ENCODE assay signal across 9 cellular contexts in the genomic region with DNA sequence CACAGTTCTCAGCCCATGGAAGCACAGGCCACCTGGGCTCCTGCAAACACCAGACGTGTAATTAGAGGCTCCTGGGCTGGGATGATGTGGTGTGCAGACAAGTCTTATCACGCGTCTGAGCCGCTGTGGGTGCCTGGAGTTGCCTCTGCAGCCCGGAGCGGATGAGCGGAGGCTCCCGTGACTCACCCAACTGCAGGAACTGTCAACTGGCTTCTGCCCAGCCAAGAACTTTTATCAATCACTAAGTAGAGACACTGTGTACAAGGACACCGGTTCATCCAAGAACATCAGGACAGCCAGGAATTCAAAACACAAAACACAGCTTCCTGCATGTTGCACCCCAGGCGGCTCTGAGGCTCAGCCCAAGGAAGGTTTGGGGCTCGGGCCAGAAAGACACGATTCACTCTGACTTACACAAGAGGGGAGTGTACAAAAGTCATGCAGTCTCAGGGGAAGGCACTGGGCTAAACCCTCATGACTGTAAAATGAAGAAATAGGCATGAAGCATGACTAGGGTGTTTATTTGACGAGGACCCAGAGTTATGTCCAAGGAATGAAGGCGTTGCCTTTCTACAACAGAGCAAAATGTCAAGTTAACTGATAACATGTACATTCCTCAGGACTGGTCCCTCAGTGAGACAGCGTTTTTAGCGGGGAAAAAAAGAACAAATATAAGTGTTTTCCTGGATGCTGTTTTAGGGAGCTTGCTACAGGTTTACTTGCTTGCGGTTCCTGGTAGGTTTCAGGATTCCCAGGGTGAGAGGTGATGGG. TPM values are rescaled to one million over a fixed set of nuclear protein-coding genes. Genes with fewer than 3 reads are reported as not detected.
DNase-seq lines count a peak whose midpoint lies in the region; ATAC-seq, FAIRE-seq and TF ChIP-seq lines count a peak whose summit lies in the region.
"Had no signal": no experiment of that assay in that cellular context is flagged by ENCODE, and none has a peak within 500 bp of the region (broad histone marks: within the 10 kb centered on the region; RNA-seq: fewer than 3 reads in every experiment).

No MANE protein-coding gene starts in this region.

- no peak for FAIRE-seq in frontal cortex (lab: Jason Lieb, UNC)
- FAIRE-seq: colon had no signal

- no peaks in the 10 kb centered on the region for H3K27me3 ChIP-seq in hepatocyte
- no peaks in the 10 kb centered on the region for H3K27me3 ChIP-seq in spleen (replicated peaks in 1 of 7)

- TF ChIP-seq POLR2A in NB4 (IDR thresholded peaks at IDR 0.05; ENCODE audit: extremely low read depth, insufficient read length) (peak; percentile 46), spleen (IDR thresholded peaks at IDR 0.05) (no peak)

- H3K4me1 Mint-ChIP-seq in stimulated activated naive B cell treated with anti-CD40 and anti-IgM and Interleukin-4, amounts not matched to agents 10 μg/mL and 1 μg/mL and 100 μg/mL, for 72 hours, result no peaks in the 10 kb centered on the region

- no peak overlapping the region for H2AFZ ChIP-seq in hepatocyte

- peak; percentile 41 for DNase-seq in Ammon's horn (ENCODE audit: low spot score)
- peak; percentile 93 for DNase-seq in NB4 (ENCODE audit: low read depth)
- peak; percentile 93 for DNase-seq in hepatocyte (ENCODE audit: low spot score)
- no peak for DNase-seq in spleen
- DNase-seq in frontal cortex (ENCODE audit: low spot score in 2 of 2), result no peak
- DNase-seq in stimulated activated naive B cell treated with anti-CD40 and anti-IgM and Interleukin-4, amounts not matched to agents 10 μg/mL and 1 μg/mL and 100 μg/mL, for 72 hours, result no peak

- H3K9me2 ChIP-seq in hepatocyte (replicated peaks; ENCODE audit: insufficient read depth), result no peaks in the 10 kb centered on the region

- H3K4me2 ChIP-seq in hepatocyte, result peak overlapping the region; percentile 55

- no peak overlapping the region for H3K4me3 Mint-ChIP-seq in stimulated activated naive B cell treated with anti-CD40 and anti-IgM and Interleukin-4, amounts not matched to agents 10 μg/mL and 1 μg/mL and 100 μg/mL, for 72 hours

- peaks cover 38% of the 10 kb centered on the region for H3K4me1 ChIP-seq in hepatocyte (ENCODE audit: insufficient read depth)
- H3K4me1 ChIP-seq in spleen, result peaks cover 0 to 19% (median 8%) of the 10 kb centered on the region in 6 donors

- intact Hi-C loops in spleen (cut with DNase I; ENCODE audit: low total_unique reads), result no loop called here

- H3K36me3 Mint-ChIP-seq in stimulated activated naive B cell treated with anti-CD40 and anti-IgM and Interleukin-4, amounts not matched to agents 10 μg/mL and 1 μg/mL and 100 μg/mL, for 72 hours, result peaks cover 10 to 12% of the 10 kb centered on the region in 2 donors

- H3K27ac Mint-ChIP-seq in stimulated activated naive B cell treated with anti-CD40 and anti-IgM and Interleukin-4, amounts not matched to agents 10 μg/mL and 1 μg/mL and 100 μg/mL, for 72 hours, result no peak overlapping the region

- H3K27ac ChIP-seq in hepatocyte (peak overlapping the region; percentile 60), spleen (peak overlapping the region in 5 of 8 donors; percentile 17 to 57 (median 48))

- 20% methylated on average over 17 of the region's 17 CpGs for WGBS in hepatocyte (ENCODE audit: low lambda C conversion rate, missing lambda C conversion rate)
- WGBS in spleen, 5 donors, result 47 to 78% (median 63%) methylated on average over 17 of the region's 17 CpGs

- ATAC-seq in HG02938 (IDR thresholded peaks at IDR 0.05; ENCODE audit: unreplicated experiment), result no peak
- no peak for ATAC-seq in stimulated activated naive B cell treated with anti-CD40 and anti-IgM and Interleukin-4, amounts not matched to agents 10 μg/mL and 1 μg/mL and 100 μg/mL, for 72 hours (replicated peaks)

- H3K9me3 ChIP-seq in hepatocyte (ENCODE audit: low read depth) (no peaks in the 10 kb centered on the region), spleen (no peaks in the 10 kb centered on the region)

- peaks cover 2% of the 10 kb centered on the region for H3K79me2 ChIP-seq in hepatocyte

- no peaks in the 10 kb centered on the region for H4K20me1 ChIP-seq in hepatocyte (ENCODE audit: insufficient read depth, poor library complexity, severe bottlenecking)

- no peak for TF ChIP-seq CTCF in NB4 (IDR thresholded peaks at IDR 0.05; ENCODE audit: low read depth, low read length)
- TF ChIP-seq CTCF in WI38 (IDR thresholded peaks at IDR 0.05; ENCODE audit: low read depth, low read length), result no peak
- no peak for TF ChIP-seq CTCF in hepatocyte (IDR thresholded peaks at IDR 0.05; ENCODE audit: poor library complexity)
- no peak for TF ChIP-seq CTCF in spleen (IDR thresholded peaks at IDR 0.05 in 8 of 11, conservative IDR thresholded peaks at IDR 0.05 in 3 of 11)

- no peaks in the 10 kb centered on the region for H3K27me3 Mint-ChIP-seq in stimulated activated naive B cell treated with anti-CD40 and anti-IgM and Interleukin-4, amounts not matched to agents 10 μg/mL and 1 μg/mL and 100 μg/mL, for 72 hours

- H3K36me3 ChIP-seq in hepatocyte (replicated peaks; ENCODE audit: insufficient read depth, low read depth) (no peaks in the 10 kb centered on the region), spleen (peaks cover 0 to 12% (median 0%) of the 10 kb centered on the region in 6 donors)

- H3K9me3 Mint-ChIP-seq in stimulated activated naive B cell treated with anti-CD40 and anti-IgM and Interleukin-4, amounts not matched to agents 10 μg/mL and 1 μg/mL and 100 μg/mL, for 72 hours, result no peaks in the 10 kb centered on the region

- H3K4me3 ChIP-seq in NB4 (ENCODE audit: low read depth, low read length) (peak overlapping the region; percentile 48), WI38 (ENCODE audit: low read depth, low read length) (peak overlapping the region; percentile 33), hepatocyte (no peak overlapping the region), spleen (no peak overlapping the region)

RNA-seq across cellular contexts. Expression of a gene that starts 21.1 kb away (rescaled TPM):
- total RNA-seq in hepatocyte, result 154 and 163 TPM in 2 replicates
- polyA plus RNA-seq in hepatocyte, result 123 and 139 TPM in 2 replicates
- 10 to 100 TPM in 2 of 7 donors, 1 to 10 TPM in 5; 7.6 to 12.5 (median 8.5) TPM for total RNA-seq in spleen
- 1 to 10 TPM; 2.0 to 5.7 (median 5.0) TPM for polyA plus RNA-seq in spleen
- total RNA-seq in frontal cortex, result 20.4 TPM

RNA-seq across cellular contexts. Expression of a gene that starts 43.5 kb away (rescaled TPM):
- total RNA-seq in hepatocyte, result 166 and 182 TPM in 2 replicates
- 395 and 409 TPM in 2 replicates for polyA plus RNA-seq in hepatocyte
- 100 to 1,000 TPM in 6 of 7 donors, 10 to 100 TPM in 1; 93.5 to 183 (median 160) TPM for total RNA-seq in spleen
- 100 to 1,000 TPM; 274 to 370 (median 289) TPM for polyA plus RNA-seq in spleen
- 160 TPM for total RNA-seq in frontal cortex

Comparison
In these comparisons a context has a peak if more than half of its experiments do, and no peak if none do; other contexts are left out.
1. DNase-seq: peak in Ammon's horn (single experiment), NB4 (single experiment) and hepatocyte (single experiment); none in spleen (single experiment), frontal cortex (0 of 2) and stimulated activated naive B cell treated with anti-CD40 and anti-IgM and Interleukin-4, amounts not matched to agents 10 μg/mL and 1 μg/mL and 100 μg/mL, for 72 hours (single experiment).
2. H3K4me3 ChIP-seq: peak in NB4 (single experiment) and WI38 (single experiment); none in hepatocyte (single experiment) and spleen (0 of 8).